8 cellular contexts compared by ENCODE assay signal in genomic region chr17:50904522-50905459, GRCh38. TPM values are rescaled to one million over a fixed set of nuclear protein-coding genes. Genes with fewer than 3 reads are reported as not detected.
DNase-seq lines count a peak whose midpoint lies in the region; ATAC-seq and TF ChIP-seq lines count a peak whose summit lies in the region.

No MANE protein-coding gene starts in this region.

- no peaks in the 10 kb centered on the region for H3K27me3 Mint-ChIP-seq in activated naive CD8-positive, alpha-beta T cell treated with anti-CD3 and anti-CD28 coated beads, Interleukin-2, amount 50 U/mL, for 24 hours

- intact Hi-C loops in Right ventricle myocardium inferior (cut with DNase I) (loop anchor here (5.0 kb wide), 1 partner anchor 37 kb away; the partner anchor contains the start of gene TOB1), cardiac septum (cut with DNase I) (no loop called here), right cardiac atrium (cut with DNase I) (no loop called here)

- H3K4me1 ChIP-seq in right cardiac atrium (ENCODE audit: control insufficient read depth, insufficient read depth, low read length) = peaks cover 6% of the 10 kb centered on the region
- peaks cover 18% of the 10 kb centered on the region for H3K4me1 ChIP-seq in skeletal muscle satellite cell (ENCODE audit: control insufficient read depth, insufficient read depth, low read length)

- peak overlapping the region; percentile 65 for H3K27ac ChIP-seq in right cardiac atrium (ENCODE audit: low read length)

- ATAC-seq in Right ventricle myocardium inferior (peak; percentile 60), right cardiac atrium (peak; percentile 62 to 72), GM21528 (IDR thresholded peaks at IDR 0.05; ENCODE audit: low FRiP score, unreplicated experiment) (no peak), HG03565 (IDR thresholded peaks at IDR 0.05; ENCODE audit: unreplicated experiment) (no peak)
- no peak for ATAC-seq in activated naive CD8-positive, alpha-beta T cell treated with anti-CD3 and anti-CD28 coated beads, Interleukin-2, amount 50 U/mL, for 24 hours

- no peak overlapping the region for H3K4me3 ChIP-seq in right cardiac atrium (ENCODE audit: low read length)
- no peak overlapping the region for H3K4me3 ChIP-seq in skeletal muscle satellite cell (ENCODE audit: low read length)

- DNase-seq in Right ventricle myocardium inferior (ENCODE audit: missing footprints) = peak; percentile 84
- DNase-seq in cardiac septum (ENCODE audit: low spot score) = no peak
- DNase-seq in activated naive CD8-positive, alpha-beta T cell treated with anti-CD3 and anti-CD28 coated beads, Interleukin-2, amount 50 U/mL, for 24 hours = peak; percentile 10
- DNase-seq in right cardiac atrium = peak; percentile 51 to 79 (median 77)
- DNase-seq in HEK293T (ENCODE audit: extremely low spot score) = no peak

- H3K4me3 Mint-ChIP-seq in activated naive CD8-positive, alpha-beta T cell treated with anti-CD3 and anti-CD28 coated beads, Interleukin-2, amount 50 U/mL, for 24 hours = no peak overlapping the region

- peak overlapping the region; percentile 54 for H3K9ac ChIP-seq in skeletal muscle satellite cell (ENCODE audit: low read depth, low read length)

- POLR2A ChIA-PET in HEK293T (lab: Yijun Ruan, JAX) = interaction anchor here (1.1 to 6.9 kb wide), 2 partner anchors 20 to 38 kb away, joined by 3 to 60 read pairs; partner anchors contain the start of gene TOB1

- no peaks in the 10 kb centered on the region for H3K36me3 ChIP-seq in skeletal muscle satellite cell (ENCODE audit: insufficient read depth, low read length)

- WGBS in right cardiac atrium = 45% methylated on average over 16 of the region's 16 CpGs

- no peaks in the 10 kb centered on the region for H3K36me3 Mint-ChIP-seq in activated naive CD8-positive, alpha-beta T cell treated with anti-CD3 and anti-CD28 coated beads, Interleukin-2, amount 50 U/mL, for 24 hours (ENCODE audit: low read depth)

- H3K27me3 ChIP-seq in right cardiac atrium (ENCODE audit: control insufficient read depth, insufficient read depth) = no peaks in the 10 kb centered on the region
- peaks cover 9% of the 10 kb centered on the region for H3K27me3 ChIP-seq in skeletal muscle satellite cell (ENCODE audit: control insufficient read depth, insufficient read depth, low read length)

- H3K9me3 ChIP-seq in right cardiac atrium (ENCODE audit: control insufficient read depth, low read length) (no peaks in the 10 kb centered on the region), skeletal muscle satellite cell (replicated peaks; ENCODE audit: low read length) (no peaks in the 10 kb centered on the region)

- peaks cover 64% of the 10 kb centered on the region for H3K4me1 Mint-ChIP-seq in activated naive CD8-positive, alpha-beta T cell treated with anti-CD3 and anti-CD28 coated beads, Interleukin-2, amount 50 U/mL, for 24 hours

- H3K27ac Mint-ChIP-seq in activated naive CD8-positive, alpha-beta T cell treated with anti-CD3 and anti-CD28 coated beads, Interleukin-2, amount 50 U/mL, for 24 hours = peak overlapping the region; percentile 90

- H3K9me3 Mint-ChIP-seq in activated naive CD8-positive, alpha-beta T cell treated with anti-CD3 and anti-CD28 coated beads, Interleukin-2, amount 50 U/mL, for 24 hours = no peaks in the 10 kb centered on the region

- peak overlapping the region; percentile 3 for H3K4me2 ChIP-seq in skeletal muscle satellite cell (ENCODE audit: low read length)

- CTCF ChIA-PET in HEK293T (lab: Yijun Ruan, JAX) = no interaction called here

TF ChIP-seq in HEK293T, 16 proteins besides CTCF, POLR2A, EP300 and RAD21:
- TF ChIP-seq HDGF (IDR thresholded peaks at IDR 0.05; ENCODE audit: borderline replicate concordance) (no peak), ZNF384 (IDR thresholded peaks at IDR 0.05) (no peak), SP1 (IDR thresholded peaks at IDR 0.05) (no peak), LEF1 (IDR thresholded peaks at IDR 0.05; ENCODE audit: borderline replicate concordance) (no peak), TARDBP (IDR thresholded peaks at IDR 0.05) (no peak)
TF ChIP-seq in HEK293T: peak in this region for 0.

RNA-seq across cellular contexts. Expression of gene TOB1, which starts 38.6 kb away (rescaled TPM):
- 83.3 TPM for total RNA-seq in Right ventricle myocardium inferior
- 71.1 TPM for total RNA-seq in cardiac septum
- total RNA-seq in right cardiac atrium = 10 to 100 TPM; 51.0 to 73.2 (median 65.0) TPM
- polyA plus RNA-seq in right cardiac atrium = 31.0 TPM
- 4.6 and 6.3 TPM in 2 replicates for total RNA-seq in skeletal muscle satellite cell (2012; rRNA removed)

Comparison
In these comparisons a context has a peak if more than half of its experiments do, and no peak if none do; other contexts are left out.
1. DNase-seq: peak in Right ventricle myocardium inferior (single experiment), activated naive CD8-positive, alpha-beta T cell treated with anti-CD3 and anti-CD28 coated beads, Interleukin-2, amount 50 U/mL, for 24 hours (single experiment) and right cardiac atrium (3 of 3); none in cardiac septum (single experiment) and HEK293T (single experiment).
2. ATAC-seq: peak in Right ventricle myocardium inferior (single experiment) and right cardiac atrium (2 of 2); none in activated naive CD8-positive, alpha-beta T cell treated with anti-CD3 and anti-CD28 coated beads, Interleukin-2, amount 50 U/mL, for 24 hours (single experiment), GM21528 (single experiment) and HG03565 (single experiment).